In the genomic region with DNA sequence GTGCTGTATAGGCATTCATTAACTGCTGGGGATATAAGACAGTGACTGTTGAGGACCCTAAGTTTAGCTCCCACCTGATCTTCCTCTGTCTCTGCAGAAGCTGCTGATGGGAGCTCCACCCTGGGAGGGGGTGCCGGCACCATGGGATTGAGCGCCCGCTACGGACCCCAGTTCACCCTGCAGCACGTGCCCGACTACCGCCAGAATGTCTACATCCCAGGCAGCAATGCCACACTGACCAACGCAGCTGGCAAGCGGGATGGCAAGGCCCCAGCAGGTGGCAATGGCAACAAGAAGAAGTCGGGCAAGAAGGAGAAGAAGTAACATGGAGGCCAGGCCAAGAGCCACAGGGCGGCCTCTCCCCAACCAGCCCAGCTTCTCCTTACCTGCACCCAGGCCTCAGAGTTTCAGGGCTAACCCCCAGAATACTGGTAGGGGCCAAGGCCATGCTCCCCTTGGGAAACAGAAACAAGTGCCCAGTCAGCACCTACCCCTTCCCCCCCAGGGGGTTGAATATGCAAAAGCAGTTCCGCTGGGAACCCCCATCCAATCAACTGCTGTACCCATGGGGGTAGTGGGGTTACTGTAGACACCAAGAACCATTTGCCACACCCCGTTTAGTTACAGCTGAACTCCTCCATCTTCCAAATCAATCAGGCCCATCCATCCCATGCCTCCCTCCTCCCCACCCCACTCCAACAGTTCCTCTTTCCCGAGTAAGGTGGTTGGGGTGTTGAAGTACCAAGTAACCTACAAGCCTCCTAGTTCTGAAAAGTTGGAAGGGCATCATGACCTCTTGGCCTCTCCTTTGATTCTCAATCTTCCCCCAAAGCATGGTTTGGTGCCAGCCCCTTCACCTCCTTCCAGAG, we compare ENCODE assay signal across 10 cellular contexts. TPM values are rescaled to one million over a fixed set of nuclear protein-coding genes. Genes with fewer than 3 reads are reported as not detected.
DNase-seq lines count a peak whose midpoint lies in the region; ATAC-seq and TF ChIP-seq lines count a peak whose summit lies in the region.
"Had no signal": no experiment of that assay in that cellular context is flagged by ENCODE, and none has a peak within 500 bp of the region (broad histone marks: within the 10 kb centered on the region; RNA-seq: fewer than 3 reads in every experiment).

No MANE protein-coding gene starts in this region.

- peak overlapping the region; percentile 71 to 92 (median 78) for H3K4me3 Mint-ChIP-seq in IgD-negative memory B cell

- H3K4me1 ChIP-seq in mesenchymal stem cell (ENCODE audit: control insufficient read depth, insufficient read depth, low read depth, low read length) = peaks cover 62% of the 10 kb centered on the region

- H3K9me3 Mint-ChIP-seq in IgD-negative memory B cell = no peaks in the 10 kb centered on the region

- peak overlapping the region in 1 of 2 experiments; percentile 19 for H3K4ac ChIP-seq in mesenchymal stem cell (ENCODE audit: low read depth in 1 of 2, low read length in 2 of 2)

- no peaks in the 10 kb centered on the region for H3K27me3 ChIP-seq in mesenchymal stem cell (ENCODE audit: control insufficient read depth in 1 of 2, insufficient read depth in 1 of 2, low read length in 2 of 2)
- H3K27me3 ChIP-seq: adrenal gland had no signal

- H3K9me3 ChIP-seq in mesenchymal stem cell (ENCODE audit: control insufficient read depth, low read length) = no peaks in the 10 kb centered on the region
- H3K9me3 ChIP-seq: adrenal gland had no signal

- peak overlapping the region; percentile 20 for H4K91ac ChIP-seq in mesenchymal stem cell (ENCODE audit: low read length)

- peaks cover 33 to 47% of the 10 kb centered on the region in 2 experiments for H3K36me3 ChIP-seq in mesenchymal stem cell (ENCODE audit: control insufficient read depth in 1 of 2, insufficient read depth in 2 of 2, low read depth in 1 of 2, low read length in 2 of 2)

- H3K27ac ChIP-seq in mesenchymal stem cell (ENCODE audit: low read length, poor library complexity, severe bottlenecking) = peak overlapping the region; percentile 28

- H3K18ac ChIP-seq in mesenchymal stem cell (ENCODE audit: low read depth in 1 of 2, low read length in 2 of 2) = peak overlapping the region in 1 of 2 experiments; percentile 74

- peak overlapping the region; percentile 87 to 89 (median 88) for H3K27ac Mint-ChIP-seq in IgD-negative memory B cell

- H2BK120ac ChIP-seq in mesenchymal stem cell (ENCODE audit: low read depth, low read length) = no peak overlapping the region

- peak overlapping the region; percentile 90 for H3K9ac ChIP-seq in mesenchymal stem cell (ENCODE audit: low read length)

- no peak overlapping the region for H3K4me3 ChIP-seq in mesenchymal stem cell (ENCODE audit: insufficient read depth in 1 of 2, low read depth in 1 of 2, low read length in 2 of 2)
- H3K4me3 ChIP-seq: adrenal gland had no signal

- peaks cover 57 to 68% (median 65%) of the 10 kb centered on the region in 3 donors for H3K4me1 Mint-ChIP-seq in IgD-negative memory B cell

- DNase-seq in mesenchymal stem cell = no peak
- no peak for DNase-seq in activated effector memory CD4-positive, alpha-beta T cell treated with anti-CD3 and anti-CD28 coated beads, Interleukin-2, amount 50 U/mL, for 16 hours
- DNase-seq in HuH-7 (ENCODE audit: low spot score) = no peak
- no peak for DNase-seq in middle frontal gyrus (ENCODE audit: extremely low spot score, low spot score)
- DNase-seq: NCI-H187 treated with DMSO at 0.1 percent for 48 hours had no signal

- H4K8ac ChIP-seq in mesenchymal stem cell (ENCODE audit: low read length) = no peak overlapping the region

- no peak overlapping the region for H3K23ac ChIP-seq in mesenchymal stem cell (ENCODE audit: low read length in 2 of 2)

- no peaks in the 10 kb centered on the region for H3K36me3 Mint-ChIP-seq in IgD-negative memory B cell

- no peak overlapping the region for H2AFZ ChIP-seq in mesenchymal stem cell (ENCODE audit: low read depth, low read length)

- peak; percentile 29 for TF ChIP-seq POLR2A in GM10847 (IDR thresholded peaks at IDR 0.05; ENCODE audit: extremely low read depth, insufficient read length)

- H2BK12ac ChIP-seq in mesenchymal stem cell (ENCODE audit: low read length in 2 of 2) = peak overlapping the region in 1 of 2 experiments; percentile 56

- peaks cover 2% of the 10 kb centered on the region for H3K27me3 Mint-ChIP-seq in IgD-negative memory B cell

- H3K79me1 ChIP-seq in mesenchymal stem cell (replicated peaks; ENCODE audit: low read length, poor library complexity, severe bottlenecking) = peaks cover 10% of the 10 kb centered on the region

- H3K14ac ChIP-seq in mesenchymal stem cell (ENCODE audit: low read length in 2 of 2) = no peak overlapping the region

- peak overlapping the region; percentile 96 for H2AK5ac ChIP-seq in mesenchymal stem cell (ENCODE audit: low read length, severe bottlenecking)

- ATAC-seq in GM21367 (IDR thresholded peaks at IDR 0.05; ENCODE audit: unreplicated experiment) (peak; percentile 35), HG02973 (IDR thresholded peaks at IDR 0.05; ENCODE audit: unreplicated experiment) (no peak)

- 94% methylated on average over 14 of the region's 14 CpGs for WGBS in mesenchymal stem cell

- peak overlapping the region; percentile 66 for H2BK15ac ChIP-seq in mesenchymal stem cell (ENCODE audit: low read depth, poor library complexity, severe bottlenecking)

- H3K4me2 ChIP-seq in mesenchymal stem cell (ENCODE audit: low read length, poor library complexity, severe bottlenecking) = no peak overlapping the region

- H2BK5ac ChIP-seq in mesenchymal stem cell (ENCODE audit: low read depth, low read length, poor library complexity, severe bottlenecking) = no peak overlapping the region

RNA-seq across cellular contexts. Expression of a gene that starts 22.2 kb away (rescaled TPM):
- not detected for polyA plus RNA-seq in IgD-negative memory B cell
- 0.26 TPM for polyA plus RNA-seq in mesenchymal stem cell (2013, experiment 1 of 2)
- polyA plus RNA-seq in mesenchymal stem cell (2013, experiment 2 of 2) = 0.27 TPM

RNA-seq across cellular contexts. Expression of a gene that starts 26.3 kb away (rescaled TPM):
- not detected for polyA plus RNA-seq in IgD-negative memory B cell
- polyA plus RNA-seq in mesenchymal stem cell (2013, experiment 1 of 2) = 0.19 TPM
- polyA plus RNA-seq in mesenchymal stem cell (2013, experiment 2 of 2) = 0.15 TPM

RNA-seq across cellular contexts. Expression of a gene that starts 35.3 kb away (rescaled TPM):
- polyA plus RNA-seq in IgD-negative memory B cell = 3.9 TPM
- polyA plus RNA-seq in mesenchymal stem cell (2013, experiment 1 of 2) = 115 TPM
- 114 TPM for polyA plus RNA-seq in mesenchymal stem cell (2013, experiment 2 of 2)
